Comparison of ENCODE assay signal across 8 cellular contexts in genomic region chr17:79915850-79916430, GRCh38.
DNase-seq lines count a peak whose midpoint lies in the region; ATAC-seq, FAIRE-seq and TF ChIP-seq lines count a peak whose summit lies in the region.

No MANE protein-coding gene starts in this region.

- ATAC-seq in left colon (peak; percentile 72), HG02852 (IDR thresholded peaks at IDR 0.05; ENCODE audit: unreplicated experiment) (no peak), GM21367 (IDR thresholded peaks at IDR 0.05; ENCODE audit: unreplicated experiment) (no peak)

- no peaks in the 10 kb centered on the region for H3K9me3 ChIP-seq in prostate gland

- no peak for DNase-seq in BJ (ENCODE audit: low read depth)
- DNase-seq in H54 (ENCODE audit: insufficient read length, low spot score): peak; percentile 81
- DNase-seq in left colon: peak; percentile 76 to 88
- DNase-seq in UCSD-AML1 (lab: John Stamatoyannopoulos, UW; ENCODE audit: unreplicated experiment): no peak
- no peak for DNase-seq in prostate gland (ENCODE audit: low spot score)

- WGBS in prostate gland: 46% methylated on average over 18 of the region's 23 CpGs

- H3K36me3 ChIP-seq in BJ (ENCODE audit: control insufficient read depth, insufficient read depth, low read length) (no peaks in the 10 kb centered on the region), prostate gland (no peaks in the 10 kb centered on the region)

- H3K4me3 ChIP-seq in BJ (ENCODE audit: low read depth, low read length) (no peak overlapping the region), prostate gland (no peak overlapping the region)

- H3K27me3 ChIP-seq in BJ (ENCODE audit: control insufficient read depth, insufficient read depth, low read length) (peaks cover 6% of the 10 kb centered on the region), prostate gland (replicated peaks; ENCODE audit: insufficient read depth) (no peaks in the 10 kb centered on the region)

- TF ChIP-seq POLR2A in H54 (IDR thresholded peaks at IDR 0.05; ENCODE audit: low read depth, low read length) (no peak), prostate gland (IDR thresholded peaks at IDR 0.05) (no peak)

- H3K27ac ChIP-seq in prostate gland: no peak overlapping the region

- no peak for FAIRE-seq in H54 (lab: Jason Lieb, UNC)
- peak; percentile 22 for FAIRE-seq in TTC549 (lab: Jason Lieb, UNC)

- CTCF ChIA-PET in BJ (lab: Yijun Ruan, JAX): interaction anchor here (0.7 to 3.1 kb wide), 4 partner anchors 92 to 174 kb away, joined by 3 to 19 read pairs (median 6); no protein-coding TSS in a partner anchor

- peaks cover 10% of the 10 kb centered on the region for H3K4me1 ChIP-seq in prostate gland (replicated peaks)

- TF ChIP-seq CTCF in BJ (IDR thresholded peaks at IDR 0.05; ENCODE audit: insufficient read depth, low read depth, low read length) (peak; percentile 39), prostate gland (IDR thresholded peaks at IDR 0.05) (peak in 2 of 4 experiments; percentile 23 to 50)

- intact Hi-C loops in left colon (cut with DNase I, micrococcal nuclease): no loop called here
- intact Hi-C loops in prostate gland (cut with DNase I): loop anchor here (10.0 kb wide), 1 partner anchor 171 kb away; no protein-coding TSS in a partner anchor

- POLR2A ChIA-PET in BJ (lab: Charles Lee): no interaction called here

Comparison
In these comparisons a context has a peak if more than half of its experiments do, and no peak if none do; other contexts are left out.
1. DNase-seq: peak in H54 (single experiment) and left colon (2 of 2); none in BJ (single experiment), UCSD-AML1 (single experiment) and prostate gland (single experiment).